ENCODE assay signal across 23 cellular contexts in genomic region chr1:209064850-209065249, GRCh38.
"Had no signal": no experiment of that assay in that cellular context is flagged by ENCODE, and none has a peak within 500 bp of the region (broad histone marks: within the 10 kb centered on the region; RNA-seq: fewer than 3 reads in every experiment).

No MANE protein-coding gene starts in this region.

- H3K27ac ChIP-seq: brain microvascular endothelial cell, hepatocyte, neutrophil had no signal

- H2AFZ ChIP-seq: hepatocyte had no signal

- H3K27me3 ChIP-seq: brain microvascular endothelial cell, hepatocyte, neutrophil had no signal

- H3K9me3 Mint-ChIP-seq: activated CD4-positive, alpha-beta memory T cell treated with anti-CD3 and anti-CD28 coated beads, Interleukin-2, amount 10 ng/mL, durations not matched to agents 7 days and 5 days; activated CD4-positive, alpha-beta T cell treated with anti-CD3 and anti-CD28 coated beads, Interleukin-2, amount 10 ng/mL, durations not matched to agents 24 days and 14 days; activated naive CD4-positive, alpha-beta T cell treated with anti-CD3 and anti-CD28 coated beads, Interleukin-2, amount 50 U/mL, for 24 hours; dendritic cell treated with granulocyte-macrophage colony-stimulating factor and Interleukin-4, amounts not matched to agents 40 ng/mL and 50 ng/mL, for 4 days; stimulated activated naive B cell treated with anti-CD40 and anti-IgM and Interleukin-4, amounts not matched to agents 10 μg/mL and 1 μg/mL and 100 μg/mL, for 72 hours; type B pancreatic cell had no signal

- ATAC-seq: activated CD4-positive, CD25-positive, alpha-beta regulatory T cell treated with anti-CD3 and anti-CD28 coated beads, Interleukin-2, amount 50 U/mL, for 24 hours; esophagus mucosa; left ventricle myocardium superior; natural killer cell; sciatic nerve had no signal

- DNase-seq: activated CD4-positive, alpha-beta memory T cell treated with anti-CD3 and anti-CD28 coated beads, Interleukin-2, amount 10 ng/mL, durations not matched to agents 7 days and 5 days; activated CD4-positive, alpha-beta T cell treated with anti-CD3 and anti-CD28 coated beads, Interleukin-2, amount 10 ng/mL, durations not matched to agents 24 days and 14 days; activated effector memory CD4-positive, alpha-beta T cell treated with anti-CD3 and anti-CD28 coated beads, Interleukin-2, amount 50 U/mL, for 16 hours; activated T-cell treated with anti-CD3 and anti-CD28 coated beads for 4 hours; aorta; brain microvascular endothelial cell; caudate nucleus; effector CD4-positive, alpha-beta T cell; left ventricle myocardium superior; mammary epithelial cell; midbrain; natural killer cell; small intestine; stimulated activated CD4-positive, alpha-beta T cell treated with anti-CD3 and anti-CD28 coated beads, Interleukin-15, amount 100 ng/mL, for 24 hours; stimulated activated naive B cell treated with anti-CD40 and anti-IgM and Interleukin-4, amounts not matched to agents 10 μg/mL and 1 μg/mL and 100 μg/mL, for 72 hours had no signal

- H3K4me3 ChIP-seq: hepatocyte had no signal

- H3K9me3 ChIP-seq: neutrophil had no signal

- H3K4me1 Mint-ChIP-seq: activated CD4-positive, alpha-beta memory T cell treated with anti-CD3 and anti-CD28 coated beads, Interleukin-2, amount 10 ng/mL, durations not matched to agents 7 days and 5 days; activated CD4-positive, alpha-beta T cell treated with anti-CD3 and anti-CD28 coated beads, Interleukin-2, amount 10 ng/mL, durations not matched to agents 24 days and 14 days; activated naive CD4-positive, alpha-beta T cell treated with anti-CD3 and anti-CD28 coated beads, Interleukin-2, amount 50 U/mL, for 24 hours; natural killer cell had no signal

- H3K36me3 Mint-ChIP-seq: activated naive CD4-positive, alpha-beta T cell treated with anti-CD3 and anti-CD28 coated beads, Interleukin-2, amount 50 U/mL, for 24 hours; natural killer cell; stimulated activated naive B cell treated with anti-CD40 and anti-IgM and Interleukin-4, amounts not matched to agents 10 μg/mL and 1 μg/mL and 100 μg/mL, for 72 hours; type B pancreatic cell had no signal

- H3K36me3 ChIP-seq: brain microvascular endothelial cell, neutrophil had no signal

- H3K27ac Mint-ChIP-seq: activated CD4-positive, alpha-beta memory T cell treated with anti-CD3 and anti-CD28 coated beads, Interleukin-2, amount 10 ng/mL, durations not matched to agents 7 days and 5 days; activated CD4-positive, alpha-beta T cell treated with anti-CD3 and anti-CD28 coated beads, Interleukin-2, amount 10 ng/mL, durations not matched to agents 24 days and 14 days; activated naive CD4-positive, alpha-beta T cell treated with anti-CD3 and anti-CD28 coated beads, Interleukin-2, amount 50 U/mL, for 24 hours; dendritic cell treated with granulocyte-macrophage colony-stimulating factor and Interleukin-4, amounts not matched to agents 40 ng/mL and 50 ng/mL, for 4 days; natural killer cell; stimulated activated naive B cell treated with anti-CD40 and anti-IgM and Interleukin-4, amounts not matched to agents 10 μg/mL and 1 μg/mL and 100 μg/mL, for 72 hours; type B pancreatic cell had no signal

- H3K27me3 Mint-ChIP-seq: activated CD4-positive, alpha-beta memory T cell treated with anti-CD3 and anti-CD28 coated beads, Interleukin-2, amount 10 ng/mL, durations not matched to agents 7 days and 5 days; dendritic cell treated with granulocyte-macrophage colony-stimulating factor and Interleukin-4, amounts not matched to agents 40 ng/mL and 50 ng/mL, for 4 days; stimulated activated naive B cell treated with anti-CD40 and anti-IgM and Interleukin-4, amounts not matched to agents 10 μg/mL and 1 μg/mL and 100 μg/mL, for 72 hours had no signal

- H3K4me2 ChIP-seq: hepatocyte had no signal

- H3K79me2 ChIP-seq: hepatocyte had no signal

- H3K4me3 Mint-ChIP-seq: activated CD4-positive, alpha-beta memory T cell treated with anti-CD3 and anti-CD28 coated beads, Interleukin-2, amount 10 ng/mL, durations not matched to agents 7 days and 5 days; activated CD4-positive, alpha-beta T cell treated with anti-CD3 and anti-CD28 coated beads, Interleukin-2, amount 10 ng/mL, durations not matched to agents 24 days and 14 days; activated naive CD4-positive, alpha-beta T cell treated with anti-CD3 and anti-CD28 coated beads, Interleukin-2, amount 50 U/mL, for 24 hours; dendritic cell treated with granulocyte-macrophage colony-stimulating factor and Interleukin-4, amounts not matched to agents 40 ng/mL and 50 ng/mL, for 4 days; natural killer cell; stimulated activated naive B cell treated with anti-CD40 and anti-IgM and Interleukin-4, amounts not matched to agents 10 μg/mL and 1 μg/mL and 100 μg/mL, for 72 hours; type B pancreatic cell had no signal
